In genomic region chr1:7489586-7489985, GRCh38 we compare ENCODE assay signal across 32 cellular contexts.
"Had no signal": no experiment of that assay in that cellular context is flagged by ENCODE, and none has a peak within 500 bp of the region (broad histone marks: within the 10 kb centered on the region; RNA-seq: fewer than 3 reads in every experiment).

No MANE protein-coding gene starts in this region.

- H3K27ac ChIP-seq: brain microvascular endothelial cell, esophagus muscularis mucosa, foreskin keratinocyte, gastrocnemius medialis, heart left ventricle, WERI-Rb-1 had no signal

- H3K9me3 ChIP-seq: esophagus muscularis mucosa, gastrocnemius medialis, heart left ventricle had no signal

- DNase-seq: activated B cell treated with CpG ODN at 0.5 μM for 24 hours; activated CD4-positive, alpha-beta T cell treated with anti-CD3 and anti-CD28 coated beads for 48 hours; activated CD4-positive, alpha-beta T cell treated with anti-CD3 and anti-CD28 coated beads, Interleukin-2, amount 50 U/mL, for 1 hour; activated CD4-positive, alpha-beta T cell treated with anti-CD3 and anti-CD28 coated beads, Interleukin-2, amount 50 U/mL, for 48 hours; activated CD8-positive, alpha-beta memory T cell treated with anti-CD3 and anti-CD28 coated beads for 24 hours; activated CD8-positive, alpha-beta T cell treated with anti-CD3 and anti-CD28 coated beads for 36 hours; activated effector memory CD4-positive, alpha-beta T cell treated with Interleukin-2 at 50 U/mL for 16 hours; activated gamma-delta T cell treated with Interleukin-2 at 50 U/mL for 16 hours; activated naive CD4-positive, alpha-beta T cell treated with anti-CD3 and anti-CD28 coated beads, Interleukin-2, amount 50 U/mL, for 16 hours; activated naive CD4-positive, alpha-beta T cell treated with Interleukin-2 at 50 U/mL for 16 hours; activated T-cell treated with anti-CD3 and anti-CD28 coated beads, Interleukin-2, amount 50 U/mL, for 4 hours; amniotic stem cell; anterior cingulate cortex; brain microvascular endothelial cell; caudate nucleus; cortex of kidney; dermis blood vessel endothelial cell; effector CD4-positive, alpha-beta T cell; effector memory CD8-positive, alpha-beta T cell; erythroblast; foreskin keratinocyte; gastrocnemius medialis; glutamatergic neuron; T-helper 17 cell; T1000; WERI-Rb-1 had no signal

- H3K4me1 ChIP-seq: gastrocnemius medialis had no signal

- H3K36me3 ChIP-seq: brain microvascular endothelial cell, esophagus muscularis mucosa, gastrocnemius medialis, heart left ventricle, WERI-Rb-1 had no signal

- FAIRE-seq: astrocyte, colon had no signal

- H3K27me3 ChIP-seq: brain microvascular endothelial cell, esophagus muscularis mucosa, gastrocnemius medialis, heart left ventricle had no signal

- ATAC-seq: activated CD4-positive, CD25-positive, alpha-beta regulatory T cell treated with anti-CD3 and anti-CD28 coated beads, Interleukin-2, amount 50 U/mL, for 24 hours; activated CD8-positive, alpha-beta T cell treated with anti-CD3 and anti-CD28 coated beads for 36 hours; activated T-cell treated with anti-CD3 and anti-CD28 coated beads, Interleukin-2, amount 50 U/mL, for 4 hours; activated T-helper 17 cell treated with anti-CD3 and anti-CD28 coated beads, Interleukin-2, amount 50 U/mL, for 72 hours; effector memory CD8-positive, alpha-beta T cell; foreskin keratinocyte; gastrocnemius medialis; heart left ventricle; T-helper 17 cell had no signal

- H3K4me3 ChIP-seq: esophagus muscularis mucosa, gastrocnemius medialis, heart left ventricle had no signal
